26 cellular contexts compared by ENCODE assay signal in the genomic region with DNA sequence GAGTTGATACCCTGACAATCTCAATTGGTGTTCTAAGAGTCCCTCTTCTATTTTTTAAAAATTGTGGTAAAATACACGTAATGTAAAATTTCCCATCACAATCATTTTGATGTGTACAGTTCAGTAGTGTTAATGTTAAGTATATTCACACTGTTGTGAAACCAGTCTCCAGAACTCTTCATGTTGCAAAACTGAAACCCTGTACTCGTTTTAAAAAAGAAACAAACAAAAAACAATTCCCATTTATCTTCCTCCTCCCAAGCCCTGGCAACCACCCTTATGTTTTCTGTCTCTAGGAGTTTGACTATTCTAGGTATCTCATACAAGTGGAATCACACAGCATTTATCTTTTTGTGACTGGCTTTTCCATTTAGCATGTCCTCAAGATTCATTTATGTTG. TPM values are rescaled to one million over a fixed set of nuclear protein-coding genes. Genes with fewer than 3 reads are reported as not detected.
A peak's percentile ranks its signal among the peaks of the same experiment; 100 is the strongest.
DNase-seq lines count a peak whose midpoint lies in the region; ATAC-seq and TF ChIP-seq lines count a peak whose summit lies in the region.
"Had no signal": no experiment of that assay in that cellular context is flagged by ENCODE, and none has a peak within 500 bp of the region (broad histone marks: within the 10 kb centered on the region; RNA-seq: fewer than 3 reads in every experiment).

No MANE protein-coding gene starts in this region.

- no peaks in the 10 kb centered on the region for H3K27me3 Mint-ChIP-seq in CD4-positive, CD25-positive, alpha-beta regulatory T cell
- no peaks in the 10 kb centered on the region; the same call in 1 of the 2 replicates for H3K27me3 Mint-ChIP-seq in HFFc6 (ENCODE audit: insufficient read depth)
- no peaks in the 10 kb centered on the region for H3K27me3 Mint-ChIP-seq in natural killer cell (ENCODE audit: low read depth in 2 of 2)
- H3K27me3 Mint-ChIP-seq: activated CD4-positive, alpha-beta T cell treated with anti-CD3 and anti-CD28 coated beads for 36 hours had no signal

- peaks cover 27 to 50% (median 45%) of the 10 kb centered on the region in 4 donors for H3K4me1 Mint-ChIP-seq in CD4-positive, CD25-positive, alpha-beta regulatory T cell
- H3K4me1 Mint-ChIP-seq in HFFc6 (ENCODE audit: low read depth) (peaks cover 28% of the 10 kb centered on the region), natural killer cell (peaks cover 38 to 56% of the 10 kb centered on the region in 2 donors)

- peaks cover 49% of the 10 kb centered on the region for H3K36me3 Mint-ChIP-seq in CD4-positive, CD25-positive, alpha-beta regulatory T cell
- H3K36me3 Mint-ChIP-seq in HFFc6 (ENCODE audit: low read depth) (peaks cover 32% of the 10 kb centered on the region), natural killer cell (peaks cover 10% of the 10 kb centered on the region)

- H3K9me3 Mint-ChIP-seq in CD4-positive, CD25-positive, alpha-beta regulatory T cell = no peaks in the 10 kb centered on the region
- H3K9me3 Mint-ChIP-seq in HFFc6 (no peaks in the 10 kb centered on the region), natural killer cell (no peaks in the 10 kb centered on the region)
- H3K9me3 Mint-ChIP-seq: T-helper 2 cell treated with Interferon-gamma antibody and Interleukin-4, amounts not matched to agents 5 μg/mL and 100 μg/mL, for 36 hours had no signal

- H3K4me1 ChIP-seq in CD4-positive, CD25-positive, alpha-beta regulatory T cell (ENCODE audit: control insufficient read depth, insufficient read depth, low read length, poor library complexity, severe bottlenecking) = no peaks in the 10 kb centered on the region
- H3K4me1 ChIP-seq: pancreas had no signal

- H3K27ac Mint-ChIP-seq in CD4-positive, CD25-positive, alpha-beta regulatory T cell = peak overlapping the region in 2 of 3 donors; percentile 56 to 75
- H3K27ac Mint-ChIP-seq in HFFc6 (peak overlapping the region; percentile 13; the same call in 1 of the 2 replicates), natural killer cell (peak overlapping the region; percentile 59 to 78)
- H3K27ac Mint-ChIP-seq: activated CD4-positive, alpha-beta T cell treated with anti-CD3 and anti-CD28 coated beads for 36 hours; T-helper 2 cell treated with Interferon-gamma antibody and Interleukin-4, amounts not matched to agents 5 μg/mL and 100 μg/mL, for 36 hours had no signal

- no peaks in the 10 kb centered on the region for H3K9me3 ChIP-seq in CD4-positive, CD25-positive, alpha-beta regulatory T cell (ENCODE audit: control insufficient read depth in 2 of 2, low read length in 2 of 2)
- H3K9me3 ChIP-seq: BLaER1, pancreas, spleen, upper lobe of right lung had no signal

- H3K27me3 ChIP-seq in CD4-positive, CD25-positive, alpha-beta regulatory T cell (ENCODE audit: control insufficient read depth, insufficient read depth, low read length) = no peaks in the 10 kb centered on the region
- H3K27me3 ChIP-seq: BLaER1, pancreas, spleen, upper lobe of right lung had no signal

- H3K4me3 Mint-ChIP-seq in CD4-positive, CD25-positive, alpha-beta regulatory T cell = no peak overlapping the region
- H3K4me3 Mint-ChIP-seq in HFFc6 (no peak overlapping the region), natural killer cell (no peak overlapping the region)
- H3K4me3 Mint-ChIP-seq: activated CD4-positive, alpha-beta T cell treated with anti-CD3 and anti-CD28 coated beads for 36 hours; T-helper 2 cell treated with Interferon-gamma antibody and Interleukin-4, amounts not matched to agents 5 μg/mL and 100 μg/mL, for 36 hours had no signal

- H3K4me3 ChIP-seq in CD4-positive, CD25-positive, alpha-beta regulatory T cell (ENCODE audit: low read depth, low read length) = no peak overlapping the region
- H3K4me3 ChIP-seq in choroid plexus epithelial cell (ENCODE audit: low read depth, low read length) = no peak overlapping the region
- H3K4me3 ChIP-seq: BLaER1, lung, pancreas, spleen, upper lobe of right lung had no signal

- no peak for ATAC-seq in CD4-positive, CD25-positive, alpha-beta regulatory T cell (ENCODE audit: low read depth in 2 of 2)
- ATAC-seq in natural killer cell (no peak), HG02981 (IDR thresholded peaks at IDR 0.05; ENCODE audit: unreplicated experiment) (no peak)
- ATAC-seq: activated CD4-positive, alpha-beta T cell treated with anti-CD3 and anti-CD28 coated beads for 36 hours; pancreas; right cardiac atrium; upper lobe of right lung had no signal

- TF ChIP-seq CTCF in HFFc6 (IDR thresholded peaks at IDR 0.05) = no peak
- TF ChIP-seq CTCF in choroid plexus epithelial cell (conservative IDR thresholded peaks at IDR 0.05; ENCODE audit: low read depth, low read length) = no peak
- no peak for TF ChIP-seq CTCF in natural killer cell (IDR thresholded peaks at IDR 0.05)

- no peak overlapping the region for H3K27ac ChIP-seq in CD4-positive, CD25-positive, alpha-beta regulatory T cell (ENCODE audit: insufficient read depth, low read length, poor library complexity, severe bottlenecking)
- H3K27ac ChIP-seq: BLaER1, pancreas, upper lobe of right lung had no signal

- intact Hi-C loops in natural killer cell (cut with micrococcal nuclease) = no loop called here

- no peak for DNase-seq in CD4-positive, CD25-positive, alpha-beta regulatory T cell
- DNase-seq in HFFc6 (no peak), choroid plexus epithelial cell (ENCODE audit: low read depth) (peak; percentile 28), natural killer cell (no peak), cerebellar cortex (ENCODE audit: low spot score) (no peak), SKM-1 (lab: John Stamatoyannopoulos, UW; ENCODE audit: unreplicated experiment) (no peak), HuH-7 (ENCODE audit: low spot score) (no peak)
- DNase-seq: activated CD4-positive, alpha-beta T cell treated with anti-CD3 and anti-CD28 coated beads for 36 hours; activated effector memory CD4-positive, alpha-beta T cell treated with anti-CD3 and anti-CD28 coated beads, Interleukin-2, amount 50 U/mL, for 16 hours; EL; head of caudate nucleus; NCI-H1105; NCI-H187 treated with DMSO at 0.1 percent for 48 hours; NCI-H2171 treated with DMSO at 0.1 percent for 48 hours; NCI-H524; pancreas; right cardiac atrium; Right ventricle myocardium superior; spleen; substantia nigra; upper lobe of right lung had no signal

- peaks cover 57% of the 10 kb centered on the region for H3K36me3 ChIP-seq in CD4-positive, CD25-positive, alpha-beta regulatory T cell (ENCODE audit: control insufficient read depth, insufficient read depth, low read length)

RNA-seq across cellular contexts. Expression of a gene that starts 28.7 kb away (rescaled TPM):
- total RNA-seq in CD4-positive, CD25-positive, alpha-beta regulatory T cell = 0.22 TPM
- not detected for polyA plus RNA-seq in CD4-positive, CD25-positive, alpha-beta regulatory T cell
- total RNA-seq in HFFc6 (2021; fragmentation: NEBNext Ultra II Directional; extraction: Animal tissue kit (Norgen Biotek cat#: 25700)) = under 1 TPM; 0.05 to 0.60 (median 0.26) TPM
- total RNA-seq in natural killer cell = 1 to 10 TPM in 1 of 3 donors, under 1 TPM in 2; 0.35 to 1.1 (median 0.63) TPM
- polyA plus RNA-seq: neural cell had no signal

RNA-seq across cellular contexts. Expression of a gene that starts 40.1 kb away (rescaled TPM):
- 39.8 TPM for total RNA-seq in CD4-positive, CD25-positive, alpha-beta regulatory T cell
- 1 to 10 TPM; 3.8 to 4.3 (median 4.2) TPM for polyA plus RNA-seq in CD4-positive, CD25-positive, alpha-beta regulatory T cell
- total RNA-seq in HFFc6 (2021; fragmentation: NEBNext Ultra II Directional; extraction: Animal tissue kit (Norgen Biotek cat#: 25700)) = 10 to 100 TPM; 15.4 to 19.0 (median 17.6) TPM
- 10 to 100 TPM; 38.0 to 43.8 (median 39.1) TPM for total RNA-seq in natural killer cell

Comparison
In these comparisons a context has a peak if more than half of its experiments do, and no peak if none do; other contexts are left out.
1. H3K27ac Mint-ChIP-seq: peak in every context shown above with its lines; median percentile 68 in natural killer cell; 66 in CD4-positive, CD25-positive, alpha-beta regulatory T cell; 13 in HFFc6.